In the genomic region with DNA sequence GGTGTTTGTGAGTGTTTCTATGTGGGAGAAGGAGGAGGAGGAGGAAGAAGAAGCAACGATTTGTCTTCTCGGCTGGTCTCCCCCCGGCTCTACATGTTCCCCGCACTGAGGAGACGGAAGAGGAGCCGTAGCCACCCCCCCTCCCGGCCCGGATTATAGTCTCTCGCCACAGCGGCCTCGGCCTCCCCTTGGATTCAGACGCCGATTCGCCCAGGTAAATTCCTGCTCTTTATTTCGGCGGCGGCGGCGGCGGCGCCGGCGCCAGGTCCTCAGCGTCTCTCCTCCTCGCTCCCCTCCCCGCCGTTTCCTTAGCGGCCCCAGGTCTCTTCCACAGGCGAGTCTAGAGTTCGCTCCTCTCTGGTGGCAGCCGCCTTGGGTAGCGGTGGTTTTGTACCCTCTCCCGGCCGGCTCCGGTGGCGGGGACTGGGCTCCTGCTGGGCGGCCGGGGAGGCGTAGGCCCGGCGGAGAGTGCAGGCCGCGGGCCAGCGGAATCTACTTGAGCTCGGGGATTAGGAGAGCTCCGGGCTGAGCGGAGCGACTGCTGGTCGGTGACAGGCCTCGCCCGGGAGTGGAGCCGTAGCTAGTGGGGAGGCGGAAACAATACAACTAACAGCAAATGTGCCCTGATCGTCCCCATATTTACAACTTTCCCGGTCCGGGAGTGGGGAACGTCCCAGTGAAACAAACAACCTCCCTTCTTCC, we compare ENCODE assay signal across 8 cellular contexts. TPM values are rescaled to one million over a fixed set of nuclear protein-coding genes. Genes with fewer than 3 reads are reported as not detected.
A peak's percentile ranks its signal among the peaks of the same experiment; 100 is the strongest.
DNase-seq lines count a peak whose midpoint lies in the region; ATAC-seq and TF ChIP-seq lines count a peak whose summit lies in the region.

No MANE protein-coding gene starts in this region.

- H3K9me3 Mint-ChIP-seq in naive thymus-derived CD8-positive, alpha-beta T cell = no peaks in the 10 kb centered on the region
- H3K9me3 Mint-ChIP-seq in stimulated activated naive B cell treated with anti-CD40 and anti-IgM and Interleukin-4, amounts not matched to agents 10 μg/mL and 1 μg/mL and 100 μg/mL, for 72 hours = no peaks in the 10 kb centered on the region

- ATAC-seq in GM19351 (IDR thresholded peaks at IDR 0.05; ENCODE audit: unreplicated experiment) = peak; percentile 25
- ATAC-seq in naive thymus-derived CD8-positive, alpha-beta T cell = peak; percentile 24 to 32
- ATAC-seq in stimulated activated naive B cell treated with anti-CD40 and anti-IgM and Interleukin-4, amounts not matched to agents 10 μg/mL and 1 μg/mL and 100 μg/mL, for 72 hours (replicated peaks) = peak; percentile 47 to 48

- POLR2A ChIA-PET in naive thymus-derived CD8-positive, alpha-beta T cell (lab: Charles Lee) = interaction anchor here (0.6 to 3.4 kb wide), 18 partner anchors 9 to 1948 kb away, joined by 3 to 21 read pairs (median 4); partner anchors contain the start of genes DNAJC21, IL7R, LMBRD2 and NADK2

- H3K36me3 ChIP-seq in NT2/D1 (ENCODE audit: insufficient read depth, insufficient read length, low read length) = no peaks in the 10 kb centered on the region
- H3K36me3 ChIP-seq in fibroblast of lung (ENCODE audit: control insufficient read depth, insufficient read depth, low read length) = no peaks in the 10 kb centered on the region

- no peaks in the 10 kb centered on the region for H4K20me1 ChIP-seq in fibroblast of lung (ENCODE audit: control insufficient read depth, extremely low read depth, insufficient read depth, low read length)

- peak overlapping the region; percentile 88 to 99 (median 93) for H3K4me3 Mint-ChIP-seq in naive thymus-derived CD8-positive, alpha-beta T cell
- H3K4me3 Mint-ChIP-seq in stimulated activated naive B cell treated with anti-CD40 and anti-IgM and Interleukin-4, amounts not matched to agents 10 μg/mL and 1 μg/mL and 100 μg/mL, for 72 hours = peak overlapping the region; percentile 89 to 93

- H3K9me3 ChIP-seq in NT2/D1 (ENCODE audit: insufficient read depth, low read length) (no peaks in the 10 kb centered on the region), fibroblast of lung (ENCODE audit: control insufficient read depth, insufficient read depth, low read depth, low read length) (no peaks in the 10 kb centered on the region)

- no peaks in the 10 kb centered on the region for H3K4me1 ChIP-seq in NT2/D1 (ENCODE audit: insufficient read depth, insufficient read length)
- peaks cover 3% of the 10 kb centered on the region for H3K4me1 ChIP-seq in fibroblast of lung (ENCODE audit: control insufficient read depth, extremely low read depth, insufficient read depth, low read length)

- H3K4me3 ChIP-seq in NT2/D1 (ENCODE audit: insufficient read length, low read depth) = peak overlapping the region; percentile 86
- peak overlapping the region; percentile 75 to 92 (median 86) for H3K4me3 ChIP-seq in fibroblast of lung (replicated peaks in 1 of 4; ENCODE audit: control extremely low read depth in 1 of 4, insufficient read depth in 1 of 4, low read depth in 3 of 4, low read length in 4 of 4)

- H3K36me3 Mint-ChIP-seq in naive thymus-derived CD8-positive, alpha-beta T cell = peaks cover 0 to 5% (median 4%) of the 10 kb centered on the region in 3 donors
- H3K36me3 Mint-ChIP-seq in stimulated activated naive B cell treated with anti-CD40 and anti-IgM and Interleukin-4, amounts not matched to agents 10 μg/mL and 1 μg/mL and 100 μg/mL, for 72 hours = peaks cover 5 to 10% of the 10 kb centered on the region in 2 donors

- no peak for TF ChIP-seq CTCF in fibroblast of lung (conservative IDR thresholded peaks at IDR 0.05 in 1 of 2, IDR thresholded peaks at IDR 0.05 in 1 of 2; ENCODE audit: low read depth in 1 of 2, low read length in 2 of 2)

- peak overlapping the region; percentile 45 for H2AFZ ChIP-seq in fibroblast of lung (ENCODE audit: low read length)

- no peaks in the 10 kb centered on the region for H3K27me3 Mint-ChIP-seq in naive thymus-derived CD8-positive, alpha-beta T cell
- no peaks in the 10 kb centered on the region for H3K27me3 Mint-ChIP-seq in stimulated activated naive B cell treated with anti-CD40 and anti-IgM and Interleukin-4, amounts not matched to agents 10 μg/mL and 1 μg/mL and 100 μg/mL, for 72 hours

- peak overlapping the region; percentile 92 for H3K9ac ChIP-seq in NT2/D1 (ENCODE audit: insufficient read length, low read depth)
- peak overlapping the region; percentile 94 for H3K9ac ChIP-seq in fibroblast of lung (ENCODE audit: insufficient read depth, low read length)

- peak; percentile 50 for DNase-seq in AG08396 (ENCODE audit: low spot score)
- peak; percentile 31 for DNase-seq in HPDE6-E6E7 (ENCODE audit: extremely low spot score)
- DNase-seq in NT2/D1 (ENCODE audit: low read depth, low spot score) = no peak
- peak; percentile 41 for DNase-seq in activated T-helper 1 cell treated with Interleukin-2 at 50 U/mL for 16 hours (ENCODE audit: low read depth)
- DNase-seq in fibroblast of lung (ENCODE audit: low read depth in 2 of 2) = peak; percentile 64 to 67
- DNase-seq in naive thymus-derived CD8-positive, alpha-beta T cell = peak in 9 of 10 donors; percentile 36 to 79 (median 58)
- peak; percentile 53 for DNase-seq in stimulated activated naive B cell treated with anti-CD40 and anti-IgM and Interleukin-4, amounts not matched to agents 10 μg/mL and 1 μg/mL and 100 μg/mL, for 72 hours

- H3K4me2 ChIP-seq in fibroblast of lung (ENCODE audit: extremely low read depth, insufficient read depth, low read length) = peak overlapping the region; percentile 79

- H3K27me3 ChIP-seq in NT2/D1 (ENCODE audit: insufficient read depth, insufficient read length) (no peaks in the 10 kb centered on the region), fibroblast of lung (ENCODE audit: control insufficient read depth, insufficient read depth, low read length) (no peaks in the 10 kb centered on the region)

- peaks cover 23 to 72% (median 46%) of the 10 kb centered on the region in 4 donors for H3K4me1 Mint-ChIP-seq in naive thymus-derived CD8-positive, alpha-beta T cell
- H3K4me1 Mint-ChIP-seq in stimulated activated naive B cell treated with anti-CD40 and anti-IgM and Interleukin-4, amounts not matched to agents 10 μg/mL and 1 μg/mL and 100 μg/mL, for 72 hours = peaks cover 20 to 44% of the 10 kb centered on the region in 2 donors

- H3K27ac Mint-ChIP-seq in naive thymus-derived CD8-positive, alpha-beta T cell = peak overlapping the region; percentile 93 to 99 (median 98)
- H3K27ac Mint-ChIP-seq in stimulated activated naive B cell treated with anti-CD40 and anti-IgM and Interleukin-4, amounts not matched to agents 10 μg/mL and 1 μg/mL and 100 μg/mL, for 72 hours = peak overlapping the region; percentile 97

- H3K79me2 ChIP-seq in fibroblast of lung (ENCODE audit: control insufficient read depth, insufficient read depth, low read length) = peaks cover 94% of the 10 kb centered on the region

- peak overlapping the region; percentile 96 for H3K27ac ChIP-seq in fibroblast of lung (ENCODE audit: insufficient read depth, low read length)

RNA-seq across cellular contexts. Expression of gene NIPBL, which starts 0.5 kb away (rescaled TPM):
- total RNA-seq in fibroblast of lung = 26.5 and 34.2 TPM in 2 replicates
- polyA plus RNA-seq in fibroblast of lung = 24.6 and 30.8 TPM in 2 replicates
- 12.5 and 15.5 TPM in 2 replicates for polyA plus RNA-seq in fibroblast of lung (2012)
- polyA minus RNA-seq in fibroblast of lung (ENCODE audit: low replicate concordance) = 26.6 and 28.5 TPM in 2 replicates
- total RNA-seq in naive thymus-derived CD8-positive, alpha-beta T cell = 100 to 1,000 TPM; 120 to 127 TPM
- polyA plus RNA-seq in naive thymus-derived CD8-positive, alpha-beta T cell = 10 to 100 TPM; 13.8 to 36.4 (median 24.3) TPM
